In the genomic region with DNA sequence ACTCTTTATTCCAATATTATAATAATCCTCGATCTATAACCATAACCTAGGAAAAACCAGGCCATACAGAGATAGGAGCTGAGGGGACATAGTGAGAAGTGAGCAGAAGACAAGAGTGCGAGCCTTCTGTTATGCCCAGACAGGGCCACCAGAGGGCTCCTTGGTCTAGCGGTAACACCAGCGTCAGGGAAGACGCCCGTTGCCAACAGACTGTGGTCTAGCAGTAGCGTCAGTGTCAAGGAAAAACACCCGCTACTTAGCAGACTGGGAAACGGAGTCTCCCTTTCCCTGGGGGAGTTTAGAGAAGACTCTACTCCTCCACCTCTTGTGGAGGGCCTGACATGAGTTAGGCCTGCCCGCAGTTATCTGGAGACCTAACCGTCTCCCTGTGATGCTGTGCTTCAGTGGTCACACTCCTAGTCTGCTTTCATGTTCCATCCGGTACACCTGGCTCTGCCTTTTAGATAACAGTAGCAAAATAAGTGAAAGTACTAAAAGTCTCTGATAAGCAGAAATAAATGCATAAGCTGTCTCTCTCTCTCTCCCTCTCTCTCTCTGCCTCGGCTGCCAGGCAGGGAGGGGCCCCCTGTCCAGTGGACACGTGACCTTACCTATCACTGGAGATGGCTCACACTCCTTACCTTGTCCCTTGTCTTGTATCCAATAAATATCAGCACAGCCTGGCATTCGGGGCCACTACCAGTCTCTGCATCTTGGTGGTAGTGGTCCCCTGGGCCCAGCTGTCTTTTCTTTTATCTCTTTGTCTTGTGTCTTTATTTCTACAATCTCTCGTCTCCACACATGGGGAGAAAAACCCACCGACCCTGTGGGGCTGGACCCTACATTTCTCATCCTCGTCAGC, we compare ENCODE assay signal across 8 cellular contexts.
DNase-seq lines count a peak whose midpoint lies in the region; ATAC-seq, FAIRE-seq and TF ChIP-seq lines count a peak whose summit lies in the region.
"Not testable (repeated sequence)": the region's sequence is repeated elsewhere in the genome, so short reads cannot be mapped to it uniquely, and the experiment has no call there.

No MANE protein-coding gene starts in this region.

- not testable (repeated sequence) for H3K36me3 ChIP-seq in RWPE2 (ENCODE audit: low read depth); lung (ENCODE audit: control insufficient read depth in 2 of 2, insufficient read depth in 2 of 2, low read length in 2 of 2); upper lobe of right lung

- not testable (repeated sequence) for H3K4me3 ChIP-seq in AG04450 (ENCODE audit: low read depth, low read length); GM12864 (ENCODE audit: low read depth, low read length); RWPE2 (ENCODE audit: severe bottlenecking); lung; upper lobe of right lung

- H3K27me3 ChIP-seq in AG04450 (ENCODE audit: control insufficient read depth, insufficient read depth, low read length); RWPE2 (ENCODE audit: insufficient read depth, poor library complexity, severe bottlenecking); lung (ENCODE audit: control insufficient read depth, insufficient read depth); upper lobe of right lung: not testable (repeated sequence)

- not testable (repeated sequence) for H3K36me3 Mint-ChIP-seq in IgD-negative memory B cell; activated naive CD4-positive, alpha-beta T cell treated with anti-CD3 and anti-CD28 coated beads, Interleukin-2, amount 50 U/mL, for 24 hours

- peak overlapping the region in 3 of 4 donors; percentile 2 to 59 (median 46) for H3K4me3 Mint-ChIP-seq in IgD-negative memory B cell
- H3K4me3 Mint-ChIP-seq in activated naive CD4-positive, alpha-beta T cell treated with anti-CD3 and anti-CD28 coated beads, Interleukin-2, amount 50 U/mL, for 24 hours: not testable (repeated sequence)

- H3K27ac Mint-ChIP-seq in IgD-negative memory B cell: not testable (repeated sequence)
- H3K27ac Mint-ChIP-seq in activated naive CD4-positive, alpha-beta T cell treated with anti-CD3 and anti-CD28 coated beads, Interleukin-2, amount 50 U/mL, for 24 hours: peak overlapping the region; percentile 12

- intact Hi-C loops in upper lobe of right lung (cut with DNase I): not testable (repeated sequence)

- CTCF ChIA-PET in AG04450 (lab: Charles Lee): interaction anchor here (0.6 to 1.6 kb wide), 8 partner anchors 9 to 532 kb away, joined by 3 to 6 read pairs (median 4); no protein-coding TSS in a partner anchor

- TF ChIP-seq CTCF in AG04450 (IDR thresholded peaks at IDR 0.05; ENCODE audit: low read depth, low read length): 0 out of 2 replicates have a peak, but pooled peaks have one; percentile 2
- TF ChIP-seq CTCF in GM12864 (IDR thresholded peaks at IDR 0.05; ENCODE audit: low read depth, low read length, missing control alignments): peak; percentile 55
- peak; percentile 19 for TF ChIP-seq CTCF in RWPE2 (IDR thresholded peaks at IDR 0.05; ENCODE audit: poor library complexity, severe bottlenecking)
- TF ChIP-seq CTCF in lung (IDR thresholded peaks at IDR 0.05; ENCODE audit: control extremely low read depth, extremely low read depth): not testable (repeated sequence)
- peak; percentile 9 for TF ChIP-seq CTCF in upper lobe of right lung (IDR thresholded peaks at IDR 0.05)

- not testable (repeated sequence) for DNase-seq in AG04450 (ENCODE audit: low read depth, low spot score); GM12864 (ENCODE audit: low read depth); RWPE2 (ENCODE audit: low spot score)
- DNase-seq in lung (ENCODE audit: low spot score) (peak; percentile 25), upper lobe of right lung (peak; percentile 29)

- WGBS in lung, 2 donors: 94 to 97% methylated on average over 17 to 18 of the region's 18 CpGs

- H3K27me3 Mint-ChIP-seq in IgD-negative memory B cell; activated naive CD4-positive, alpha-beta T cell treated with anti-CD3 and anti-CD28 coated beads, Interleukin-2, amount 50 U/mL, for 24 hours: not testable (repeated sequence)

- FAIRE-seq in endometrium (lab: Jason Lieb, UNC): peak; percentile 8

- not testable (repeated sequence) for H3K9me3 ChIP-seq in AG04450 (ENCODE audit: control insufficient read depth, insufficient read depth, low read length); RWPE2 (ENCODE audit: severe bottlenecking); lung (ENCODE audit: control insufficient read depth in 2 of 2, insufficient read depth in 1 of 2, low read length in 1 of 2); upper lobe of right lung

- POLR2A ChIA-PET in AG04450 (lab: Yijun Ruan, JAX): not testable (repeated sequence)

- not testable (repeated sequence) for ATAC-seq in RWPE2 (ENCODE audit: low read depth); lung (ENCODE audit: insufficient read depth, low FRiP score); upper lobe of right lung

- not testable (repeated sequence) for H3K27ac ChIP-seq in AG04450 (ENCODE audit: low read depth, low read length); RWPE2 (ENCODE audit: poor library complexity, severe bottlenecking); lung (ENCODE audit: low read depth in 1 of 2, low read length in 1 of 2); upper lobe of right lung

- H3K4me1 ChIP-seq in RWPE2 (ENCODE audit: insufficient read depth, poor library complexity, severe bottlenecking); lung (ENCODE audit: control insufficient read depth in 2 of 2, insufficient read depth in 2 of 2, low read length in 2 of 2); upper lobe of right lung: not testable (repeated sequence)

- not testable (repeated sequence) for H3K4me1 Mint-ChIP-seq in IgD-negative memory B cell; activated naive CD4-positive, alpha-beta T cell treated with anti-CD3 and anti-CD28 coated beads, Interleukin-2, amount 50 U/mL, for 24 hours

- peaks cover 5 to 19% (median 5%) of the 10 kb centered on the region in 3 donors for H3K9me3 Mint-ChIP-seq in IgD-negative memory B cell
- not testable (repeated sequence) for H3K9me3 Mint-ChIP-seq in activated naive CD4-positive, alpha-beta T cell treated with anti-CD3 and anti-CD28 coated beads, Interleukin-2, amount 50 U/mL, for 24 hours
